Comparison of ENCODE assay signal across 1 cellular context in the genomic region with DNA sequence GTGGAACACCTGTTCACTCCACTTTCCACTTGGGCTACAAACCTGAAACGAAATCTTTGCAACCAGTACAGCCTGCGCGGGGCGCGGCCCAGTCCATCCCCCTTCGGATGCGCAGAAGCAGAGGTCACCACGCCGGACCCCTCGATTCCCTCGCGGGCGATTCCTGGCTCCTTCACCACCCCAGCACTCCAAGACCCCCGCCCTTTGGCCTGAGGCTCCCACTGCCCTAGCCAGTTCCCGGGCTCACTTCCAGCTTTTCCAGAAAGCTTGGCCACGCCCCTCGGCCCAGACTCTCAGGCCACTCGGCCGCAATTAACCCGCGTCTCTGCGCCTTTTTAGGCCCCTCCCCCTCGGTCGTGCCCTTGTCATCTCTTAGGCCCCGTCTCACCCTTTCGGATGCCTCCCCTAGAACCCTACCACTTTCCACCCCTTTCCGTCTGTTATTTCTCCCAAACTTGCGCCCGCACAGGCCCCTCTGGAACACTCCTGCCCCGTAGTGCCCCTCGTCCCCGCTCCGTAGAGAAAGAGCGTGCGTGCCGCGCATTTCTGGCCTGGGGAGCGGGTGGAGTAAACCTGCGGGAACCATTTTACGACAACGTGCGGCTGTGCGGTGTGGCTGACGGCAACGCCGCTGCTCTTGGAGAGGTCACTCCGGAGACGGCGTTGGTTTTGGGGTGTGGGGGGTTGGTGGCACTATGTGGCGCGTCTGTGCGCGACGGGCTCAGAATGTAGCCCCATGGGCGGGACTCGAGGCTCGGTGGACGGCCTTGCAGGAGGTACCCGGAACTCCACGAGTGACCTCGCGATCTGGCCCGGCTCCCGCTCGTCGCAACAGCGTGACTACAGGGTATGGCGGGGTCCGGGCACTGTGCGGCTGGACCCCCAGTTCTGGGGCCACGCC.
TF ChIP-seq lines count a peak whose summit lies in the region.

A gene (plus strand): TSS at position 631 of the 901 bp plus-strand sequence. CDS start 65 bp downstream, at position 696.

TF ChIP-seq in HepG2, 621 proteins besides CTCF, POLR2A, EP300 and RAD21 (continues in another document):
- TF ChIP-seq ARNTL (CRISPR knock-in tag; IDR thresholded peaks at IDR 0.05) (peak; percentile 87), ZNF264 (CRISPR knock-in tag; IDR thresholded peaks at IDR 0.05) (peak; percentile 34; the same call in 1 of the 2 replicates), ERF (CRISPR knock-in tag; IDR thresholded peaks at IDR 0.05) (peak; percentile 62; the same call in 1 of the 2 replicates), ZFYVE20 (CRISPR knock-in tag; IDR thresholded peaks at IDR 0.05; ENCODE audit: borderline replicate concordance, low read depth) (peak; percentile 74), NR1H2 (CRISPR knock-in tag; IDR thresholded peaks at IDR 0.05; ENCODE audit: borderline replicate concordance, low read depth) (no peak), ZNF816 (CRISPR knock-in tag; IDR thresholded peaks at IDR 0.05; ENCODE audit: borderline replicate concordance) (peak; percentile 71; the same call in 1 of the 2 replicates), KDM3A (CRISPR knock-in tag; IDR thresholded peaks at IDR 0.05; ENCODE audit: low read depth) (peak; percentile 67; the same call in 1 of the 2 replicates), JARID2 (CRISPR knock-in tag; IDR thresholded peaks at IDR 0.05; ENCODE audit: insufficient replicate concordance) (peak; percentile 55), ZNF850 (CRISPR knock-in tag; conservative IDR thresholded peaks at IDR 0.05) (peak; percentile 88), TBP (CRISPR knock-in tag; IDR thresholded peaks at IDR 0.05) (0 out of 2 replicates have a peak, but pooled peaks have one; percentile 55), CBX5 (CRISPR knock-in tag; IDR thresholded peaks at IDR 0.05; ENCODE audit: borderline replicate concordance) (0 out of 2 replicates have a peak, but pooled peaks have one; percentile 38), NFKB2 (CRISPR knock-in tag; IDR thresholded peaks at IDR 0.05; ENCODE audit: borderline replicate concordance) (peak; percentile 87; the same call in 1 of the 2 replicates), MAF1 (CRISPR knock-in tag; IDR thresholded peaks at IDR 0.05; ENCODE audit: borderline replicate concordance) (peak; percentile 82; the same call in 1 of the 2 replicates), NFYB (CRISPR knock-in tag; IDR thresholded peaks at IDR 0.05) (peak; percentile 20; the same call in 1 of the 2 replicates), GATA4 (IDR thresholded peaks at IDR 0.05; ENCODE audit: borderline replicate concordance, low read depth) (0 out of 2 replicates have a peak, but pooled peaks have one; percentile 42), JUND (CRISPR knock-in tag; IDR thresholded peaks at IDR 0.05) (no peak), SNAI1 (CRISPR knock-in tag; IDR thresholded peaks at IDR 0.05; ENCODE audit: borderline replicate concordance) (peak; percentile 63; the same call in 1 of the 2 replicates), GTF3A (CRISPR knock-in tag; conservative IDR thresholded peaks at IDR 0.05) (0 out of 2 replicates have a peak, but pooled peaks have one; percentile 70), MED13 (CRISPR knock-in tag; IDR thresholded peaks at IDR 0.05) (peak; percentile 36; the same call in 1 of the 2 replicates), ZNF674 (CRISPR knock-in tag; IDR thresholded peaks at IDR 0.05; ENCODE audit: low read depth) (no peak), ZSCAN29 (CRISPR knock-in tag; conservative IDR thresholded peaks at IDR 0.05) (peak; percentile 86; the same call in 1 of the 2 replicates), DNMT3B (CRISPR knock-in tag; conservative IDR thresholded peaks at IDR 0.05) (0 out of 2 replicates have a peak, but pooled peaks have one; percentile 71), NKX3-1 (CRISPR knock-in tag; IDR thresholded peaks at IDR 0.05) (peak; percentile 83; the same call in 1 of the 2 replicates), ZFAT (CRISPR knock-in tag; conservative IDR thresholded peaks at IDR 0.05) (0 out of 2 replicates have a peak, but pooled peaks have one; percentile 68), ADNP (CRISPR knock-in tag; IDR thresholded peaks at IDR 0.05) (no peak), ZNF510 (CRISPR knock-in tag; IDR thresholded peaks at IDR 0.05; ENCODE audit: low read depth) (0 out of 2 replicates have a peak, but pooled peaks have one; percentile 87), AGO1 (IDR thresholded peaks at IDR 0.05; ENCODE audit: low read depth, low read length, poor library complexity, severe bottlenecking) (peak; percentile 79), HNRNPUL1 (IDR thresholded peaks at IDR 0.05; ENCODE audit: low read depth, low read length) (no peak), ATF7 (IDR thresholded peaks at IDR 0.05) (peak; percentile 6; the same call in 1 of the 2 replicates), ATF7 (CRISPR knock-in tag; IDR thresholded peaks at IDR 0.05) (peak; percentile 66; the same call in 1 of the 2 replicates), RFXANK (CRISPR knock-in tag; IDR thresholded peaks at IDR 0.05) (peak; percentile 61; the same call in 1 of the 2 replicates), KLF11 (CRISPR knock-in tag; IDR thresholded peaks at IDR 0.05) (no peak; the same call in 1 of the 2 replicates), AKAP8 (CRISPR knock-in tag; IDR thresholded peaks at IDR 0.05) (no peak), ARID2 (CRISPR knock-in tag; IDR thresholded peaks at IDR 0.05; ENCODE audit: borderline replicate concordance) (peak; percentile 75; the same call in 1 of the 2 replicates), SMARCE1 (IDR thresholded peaks at IDR 0.05; ENCODE audit: borderline replicate concordance) (no peak), ZNF703 (CRISPR knock-in tag; IDR thresholded peaks at IDR 0.05; ENCODE audit: borderline replicate concordance) (peak; percentile 45; the same call in 1 of the 2 replicates)
- TF ChIP-seq, protein P1, sequence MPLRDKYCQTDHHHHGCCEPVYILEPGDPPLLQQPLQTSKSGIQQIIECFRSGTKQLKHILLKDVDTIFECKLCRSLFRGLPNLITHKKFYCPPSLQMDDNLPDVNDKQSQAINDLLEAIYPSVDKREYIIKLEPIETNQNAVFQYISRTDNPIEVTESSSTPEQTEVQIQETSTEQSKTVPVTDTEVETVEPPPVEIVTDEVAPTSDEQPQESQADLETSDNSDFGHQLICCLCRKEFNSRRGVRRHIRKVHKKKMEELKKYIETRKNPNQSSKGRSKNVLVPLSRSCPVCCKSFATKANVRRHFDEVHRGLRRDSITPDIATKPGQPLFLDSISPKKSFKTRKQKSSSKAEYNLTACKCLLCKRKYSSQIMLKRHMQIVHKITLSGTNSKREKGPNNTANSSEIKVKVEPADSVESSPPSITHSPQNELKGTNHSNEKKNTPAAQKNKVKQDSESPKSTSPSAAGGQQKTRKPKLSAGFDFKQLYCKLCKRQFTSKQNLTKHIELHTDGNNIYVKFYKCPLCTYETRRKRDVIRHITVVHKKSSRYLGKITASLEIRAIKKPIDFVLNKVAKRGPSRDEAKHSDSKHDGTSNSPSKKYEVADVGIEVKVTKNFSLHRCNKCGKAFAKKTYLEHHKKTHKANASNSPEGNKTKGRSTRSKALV (CRISPR knock-in tag; IDR thresholded peaks at IDR 0.05) = peak; percentile 93
- TF ChIP-seq, protein P2, sequence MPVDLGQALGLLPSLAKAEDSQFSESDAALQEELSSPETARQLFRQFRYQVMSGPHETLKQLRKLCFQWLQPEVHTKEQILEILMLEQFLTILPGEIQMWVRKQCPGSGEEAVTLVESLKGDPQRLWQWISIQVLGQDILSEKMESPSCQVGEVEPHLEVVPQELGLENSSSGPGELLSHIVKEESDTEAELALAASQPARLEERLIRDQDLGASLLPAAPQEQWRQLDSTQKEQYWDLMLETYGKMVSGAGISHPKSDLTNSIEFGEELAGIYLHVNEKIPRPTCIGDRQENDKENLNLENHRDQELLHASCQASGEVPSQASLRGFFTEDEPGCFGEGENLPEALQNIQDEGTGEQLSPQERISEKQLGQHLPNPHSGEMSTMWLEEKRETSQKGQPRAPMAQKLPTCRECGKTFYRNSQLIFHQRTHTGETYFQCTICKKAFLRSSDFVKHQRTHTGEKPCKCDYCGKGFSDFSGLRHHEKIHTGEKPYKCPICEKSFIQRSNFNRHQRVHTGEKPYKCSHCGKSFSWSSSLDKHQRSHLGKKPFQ (CRISPR knock-in tag; IDR thresholded peaks at IDR 0.05; ENCODE audit: insufficient replicate concordance) = peak; percentile 75
- TF ChIP-seq, protein P3, sequence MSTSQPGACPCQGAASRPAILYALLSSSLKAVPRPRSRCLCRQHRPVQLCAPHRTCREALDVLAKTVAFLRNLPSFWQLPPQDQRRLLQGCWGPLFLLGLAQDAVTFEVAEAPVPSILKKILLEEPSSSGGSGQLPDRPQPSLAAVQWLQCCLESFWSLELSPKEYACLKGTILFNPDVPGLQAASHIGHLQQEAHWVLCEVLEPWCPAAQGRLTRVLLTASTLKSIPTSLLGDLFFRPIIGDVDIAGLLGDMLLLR (CRISPR knock-in tag; IDR thresholded peaks at IDR 0.05) = peak; percentile 88
- TF ChIP-seq, protein P4, sequence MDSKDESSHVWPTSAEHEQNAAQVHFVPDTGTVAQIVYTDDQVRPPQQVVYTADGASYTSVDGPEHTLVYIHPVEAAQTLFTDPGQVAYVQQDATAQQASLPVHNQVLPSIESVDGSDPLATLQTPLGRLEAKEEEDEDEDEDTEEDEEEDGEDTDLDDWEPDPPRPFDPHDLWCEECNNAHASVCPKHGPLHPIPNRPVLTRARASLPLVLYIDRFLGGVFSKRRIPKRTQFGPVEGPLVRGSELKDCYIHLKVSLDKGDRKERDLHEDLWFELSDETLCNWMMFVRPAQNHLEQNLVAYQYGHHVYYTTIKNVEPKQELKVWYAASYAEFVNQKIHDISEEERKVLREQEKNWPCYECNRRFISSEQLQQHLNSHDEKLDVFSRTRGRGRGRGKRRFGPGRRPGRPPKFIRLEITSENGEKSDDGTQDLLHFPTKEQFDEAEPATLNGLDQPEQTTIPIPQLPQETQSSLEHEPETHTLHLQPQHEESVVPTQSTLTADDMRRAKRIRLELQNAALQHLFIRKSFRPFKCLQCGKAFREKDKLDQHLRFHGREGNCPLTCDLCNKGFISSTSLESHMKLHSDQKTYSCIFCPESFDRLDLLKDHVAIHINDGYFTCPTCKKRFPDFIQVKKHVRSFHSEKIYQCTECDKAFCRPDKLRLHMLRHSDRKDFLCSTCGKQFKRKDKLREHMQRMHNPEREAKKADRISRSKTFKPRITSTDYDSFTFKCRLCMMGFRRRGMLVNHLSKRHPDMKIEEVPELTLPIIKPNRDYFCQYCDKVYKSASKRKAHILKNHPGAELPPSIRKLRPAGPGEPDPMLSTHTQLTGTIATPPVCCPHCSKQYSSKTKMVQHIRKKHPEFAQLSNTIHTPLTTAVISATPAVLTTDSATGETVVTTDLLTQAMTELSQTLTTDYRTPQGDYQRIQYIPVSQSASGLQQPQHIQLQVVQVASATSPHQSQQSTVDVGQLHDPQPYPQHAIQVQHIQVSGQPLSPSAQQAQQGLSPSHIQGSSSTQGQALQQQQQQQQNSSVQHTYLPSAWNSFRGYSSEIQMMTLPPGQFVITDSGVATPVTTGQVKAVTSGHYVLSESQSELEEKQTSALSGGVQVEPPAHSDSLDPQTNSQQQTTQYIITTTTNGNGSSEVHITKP (CRISPR knock-in tag; IDR thresholded peaks at IDR 0.05; ENCODE audit: low read depth) = peak; percentile 60; the same call in 1 of the 2 replicates
- TF ChIP-seq, protein P5, sequence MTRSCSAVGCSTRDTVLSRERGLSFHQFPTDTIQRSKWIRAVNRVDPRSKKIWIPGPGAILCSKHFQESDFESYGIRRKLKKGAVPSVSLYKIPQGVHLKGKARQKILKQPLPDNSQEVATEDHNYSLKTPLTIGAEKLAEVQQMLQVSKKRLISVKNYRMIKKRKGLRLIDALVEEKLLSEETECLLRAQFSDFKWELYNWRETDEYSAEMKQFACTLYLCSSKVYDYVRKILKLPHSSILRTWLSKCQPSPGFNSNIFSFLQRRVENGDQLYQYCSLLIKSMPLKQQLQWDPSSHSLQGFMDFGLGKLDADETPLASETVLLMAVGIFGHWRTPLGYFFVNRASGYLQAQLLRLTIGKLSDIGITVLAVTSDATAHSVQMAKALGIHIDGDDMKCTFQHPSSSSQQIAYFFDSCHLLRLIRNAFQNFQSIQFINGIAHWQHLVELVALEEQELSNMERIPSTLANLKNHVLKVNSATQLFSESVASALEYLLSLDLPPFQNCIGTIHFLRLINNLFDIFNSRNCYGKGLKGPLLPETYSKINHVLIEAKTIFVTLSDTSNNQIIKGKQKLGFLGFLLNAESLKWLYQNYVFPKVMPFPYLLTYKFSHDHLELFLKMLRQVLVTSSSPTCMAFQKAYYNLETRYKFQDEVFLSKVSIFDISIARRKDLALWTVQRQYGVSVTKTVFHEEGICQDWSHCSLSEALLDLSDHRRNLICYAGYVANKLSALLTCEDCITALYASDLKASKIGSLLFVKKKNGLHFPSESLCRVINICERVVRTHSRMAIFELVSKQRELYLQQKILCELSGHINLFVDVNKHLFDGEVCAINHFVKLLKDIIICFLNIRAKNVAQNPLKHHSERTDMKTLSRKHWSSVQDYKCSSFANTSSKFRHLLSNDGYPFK (CRISPR knock-in tag; IDR thresholded peaks at IDR 0.05; ENCODE audit: borderline replicate concordance) = peak; percentile 86; the same call in 1 of the 2 replicates
- TF ChIP-seq, protein P6, sequence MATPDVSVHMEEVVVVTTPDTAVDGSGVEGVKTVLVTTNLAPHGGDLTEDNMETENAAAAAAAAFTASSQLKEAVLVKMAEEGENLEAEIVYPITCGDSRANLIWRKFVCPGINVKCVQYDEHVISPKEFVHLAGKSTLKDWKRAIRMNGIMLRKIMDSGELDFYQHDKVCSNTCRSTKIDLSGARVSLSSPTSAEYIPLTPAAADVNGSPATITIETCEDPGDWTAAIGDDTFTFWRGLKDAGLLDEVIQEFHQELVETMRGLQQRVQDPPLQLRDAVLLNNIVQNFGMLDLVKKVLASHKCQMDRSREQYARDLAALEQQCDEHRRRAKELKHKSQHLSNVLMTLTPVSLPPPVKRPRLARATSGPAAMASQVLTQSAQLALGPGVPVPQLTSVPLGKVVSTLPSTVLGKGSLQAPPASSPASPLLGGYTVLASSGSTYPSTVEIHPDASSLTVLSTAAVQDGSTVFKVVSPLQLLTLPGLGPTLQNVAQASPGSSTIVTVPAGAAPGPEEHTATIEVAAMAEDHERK (CRISPR knock-in tag; IDR thresholded peaks at IDR 0.05; ENCODE audit: low read depth) = peak; percentile 68
- TF ChIP-seq, protein P7, sequence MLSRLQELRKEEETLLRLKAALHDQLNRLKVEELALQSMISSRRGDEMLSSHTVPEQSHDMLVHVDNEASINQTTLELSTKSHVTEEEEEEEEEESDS (CRISPR knock-in tag; IDR thresholded peaks at IDR 0.05; ENCODE audit: borderline replicate concordance) = no peak
